In the genomic region with DNA sequence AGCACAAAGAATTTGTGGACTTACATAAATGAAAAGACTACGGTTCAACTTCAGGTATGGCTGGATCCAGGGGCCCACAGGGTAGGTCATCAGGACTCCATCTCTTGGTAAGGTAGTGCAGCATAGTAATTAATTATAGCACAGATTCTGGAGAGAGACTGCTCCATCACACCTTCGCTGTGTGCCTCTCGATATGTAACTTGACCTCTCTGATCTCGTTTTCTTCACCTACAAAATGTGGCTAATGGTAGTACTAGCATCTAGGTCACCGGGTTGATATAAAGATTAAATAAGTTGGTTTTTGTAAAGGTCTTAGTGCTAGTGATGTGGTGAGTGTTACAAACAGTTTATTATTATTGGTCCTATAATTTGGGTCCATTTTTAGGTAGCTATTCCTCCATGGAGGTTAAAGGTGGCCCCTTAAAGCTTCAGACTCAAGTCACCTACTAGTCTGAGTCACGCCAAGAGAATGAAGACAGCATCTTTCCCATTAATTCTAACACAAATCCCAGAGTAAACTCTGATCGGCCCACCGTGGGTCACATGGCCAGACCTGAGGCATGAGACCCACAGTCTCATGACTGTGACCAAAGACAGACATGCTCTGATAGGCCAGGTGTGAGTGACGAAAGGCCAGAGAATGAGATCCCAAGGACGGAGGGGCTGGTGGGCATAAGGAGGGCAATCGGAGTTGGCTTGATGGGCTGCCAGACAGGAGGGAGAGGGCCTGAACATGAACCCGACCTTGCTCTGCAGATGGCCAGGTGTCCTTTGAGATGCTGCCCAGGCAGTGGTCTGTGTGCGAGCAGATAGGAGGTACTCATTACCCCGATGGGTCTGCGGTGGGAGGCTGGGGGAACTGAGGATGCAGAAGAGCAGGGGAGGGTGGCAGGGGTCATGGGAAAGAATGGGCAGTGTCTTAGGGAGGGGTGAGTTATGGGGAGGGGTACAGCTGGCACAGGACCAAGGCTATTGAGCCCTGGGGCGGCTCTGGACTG, we compare ENCODE assay signal across 25 cellular contexts. TPM values are rescaled to one million over a fixed set of nuclear protein-coding genes. Genes with fewer than 3 reads are reported as not detected.
"Had no signal": no experiment of that assay in that cellular context is flagged by ENCODE, and none has a peak within 500 bp of the region (broad histone marks: within the 10 kb centered on the region; RNA-seq: fewer than 3 reads in every experiment).

No MANE protein-coding gene starts in this region.

- H3K27me3 ChIP-seq: Peyer's patch had no signal

- H3K9me3 Mint-ChIP-seq: activated CD4-positive, alpha-beta memory T cell treated with anti-CD3 and anti-CD28 coated beads for 36 hours; activated CD4-positive, alpha-beta T cell treated with anti-CD3 and anti-CD28 coated beads, Interleukin-2, amount 10 ng/mL, durations not matched to agents 7 days and 5 days; activated naive CD4-positive, alpha-beta T cell treated with anti-CD3 and anti-CD28 coated beads, Interleukin-2, amount 10 ng/mL, durations not matched to agents 7 days and 5 days; activated naive CD8-positive, alpha-beta T cell treated with anti-CD3 and anti-CD28 coated beads for 36 hours; activated T-cell treated with anti-CD3 and anti-CD28 coated beads, Interleukin-2, amount 50 U/mL, for 4 hours; activated T-helper 17 cell treated with anti-CD3 and anti-CD28 coated beads, Interleukin-2, amount 50 U/mL, for 72 hours had no signal

- H3K4me3 ChIP-seq: cardiac muscle cell, Peyer's patch, SJSA1 had no signal

- H3K27ac Mint-ChIP-seq: activated CD4-positive, alpha-beta memory T cell treated with anti-CD3 and anti-CD28 coated beads for 36 hours; activated CD4-positive, alpha-beta T cell treated with anti-CD3 and anti-CD28 coated beads, Interleukin-2, amount 10 ng/mL, durations not matched to agents 7 days and 5 days; activated naive CD4-positive, alpha-beta T cell treated with anti-CD3 and anti-CD28 coated beads, Interleukin-2, amount 10 ng/mL, durations not matched to agents 7 days and 5 days; activated naive CD8-positive, alpha-beta T cell treated with anti-CD3 and anti-CD28 coated beads for 36 hours; activated T-helper 17 cell treated with anti-CD3 and anti-CD28 coated beads, Interleukin-2, amount 50 U/mL, for 72 hours had no signal

- H3K27ac ChIP-seq: brain microvascular endothelial cell, cardiac muscle cell, Peyer's patch, RWPE1, SJSA1, VCaP had no signal

- H3K36me3 ChIP-seq: brain microvascular endothelial cell, cardiac muscle cell, Peyer's patch, SJSA1 had no signal

- DNase-seq: activated CD4-positive, alpha-beta memory T cell treated with anti-CD3 and anti-CD28 coated beads for 36 hours; activated CD4-positive, alpha-beta T cell treated with anti-CD3 and anti-CD28 coated beads, Interleukin-2, amount 10 ng/mL, durations not matched to agents 7 days and 5 days; activated CD4-positive, CD25-positive, alpha-beta regulatory T cell; activated CD8-positive, alpha-beta memory T cell treated with anti-CD3 and anti-CD28 coated beads for 24 hours; activated gamma-delta T cell treated with Interleukin-2 at 50 U/mL for 16 hours; activated naive CD4-positive, alpha-beta T cell treated with anti-CD3 and anti-CD28 coated beads, Interleukin-2, amount 10 ng/mL, durations not matched to agents 7 days and 5 days; activated naive CD8-positive, alpha-beta T cell treated with anti-CD3 and anti-CD28 coated beads for 36 hours; activated T-cell treated with anti-CD3 and anti-CD28 coated beads, Interleukin-2, amount 50 U/mL, for 4 hours; brain microvascular endothelial cell; KG1; NCI-H1092; NCI-H1417 treated with DMSO at 0.1 percent for 48 hours; NCI-H1694; NCI-H2029; NCI-H2107; NCI-H2171 treated with DMSO at 0.1 percent for 48 hours; NCI-H510A treated with DMSO at 0.1 percent for 48 hours; Peyer's patch; SHP77 had no signal

- H3K36me3 Mint-ChIP-seq: activated CD4-positive, alpha-beta memory T cell treated with anti-CD3 and anti-CD28 coated beads for 36 hours; activated naive CD4-positive, alpha-beta T cell treated with anti-CD3 and anti-CD28 coated beads, Interleukin-2, amount 10 ng/mL, durations not matched to agents 7 days and 5 days; activated naive CD8-positive, alpha-beta T cell treated with anti-CD3 and anti-CD28 coated beads for 36 hours had no signal

- H3K4me3 Mint-ChIP-seq: activated CD4-positive, alpha-beta memory T cell treated with anti-CD3 and anti-CD28 coated beads for 36 hours; activated CD4-positive, alpha-beta T cell treated with anti-CD3 and anti-CD28 coated beads, Interleukin-2, amount 10 ng/mL, durations not matched to agents 7 days and 5 days; activated naive CD4-positive, alpha-beta T cell treated with anti-CD3 and anti-CD28 coated beads, Interleukin-2, amount 10 ng/mL, durations not matched to agents 7 days and 5 days; activated naive CD8-positive, alpha-beta T cell treated with anti-CD3 and anti-CD28 coated beads for 36 hours; activated T-cell treated with anti-CD3 and anti-CD28 coated beads, Interleukin-2, amount 50 U/mL, for 4 hours; activated T-helper 17 cell treated with anti-CD3 and anti-CD28 coated beads, Interleukin-2, amount 50 U/mL, for 72 hours had no signal

- H3K4me1 ChIP-seq: SJSA1 had no signal

- ATAC-seq: activated T-cell treated with anti-CD3 and anti-CD28 coated beads, Interleukin-2, amount 50 U/mL, for 4 hours; activated T-helper 17 cell treated with anti-CD3 and anti-CD28 coated beads, Interleukin-2, amount 50 U/mL, for 72 hours had no signal

- H3K9me3 ChIP-seq: Peyer's patch, SJSA1 had no signal

RNA-seq across cellular contexts. Expression of a gene that starts 20.4 kb away (rescaled TPM):
- total RNA-seq: M059J had no signal

RNA-seq across cellular contexts. Expression of a gene that starts 31.8 kb away (rescaled TPM):
- total RNA-seq: activated CD4-positive, alpha-beta T cell treated with anti-CD3 and anti-CD28 coated beads, Interleukin-2, amount 10 ng/mL, durations not matched to agents 7 days and 5 days had no signal
